1 cellular context compared by ENCODE assay signal in the genomic region with DNA sequence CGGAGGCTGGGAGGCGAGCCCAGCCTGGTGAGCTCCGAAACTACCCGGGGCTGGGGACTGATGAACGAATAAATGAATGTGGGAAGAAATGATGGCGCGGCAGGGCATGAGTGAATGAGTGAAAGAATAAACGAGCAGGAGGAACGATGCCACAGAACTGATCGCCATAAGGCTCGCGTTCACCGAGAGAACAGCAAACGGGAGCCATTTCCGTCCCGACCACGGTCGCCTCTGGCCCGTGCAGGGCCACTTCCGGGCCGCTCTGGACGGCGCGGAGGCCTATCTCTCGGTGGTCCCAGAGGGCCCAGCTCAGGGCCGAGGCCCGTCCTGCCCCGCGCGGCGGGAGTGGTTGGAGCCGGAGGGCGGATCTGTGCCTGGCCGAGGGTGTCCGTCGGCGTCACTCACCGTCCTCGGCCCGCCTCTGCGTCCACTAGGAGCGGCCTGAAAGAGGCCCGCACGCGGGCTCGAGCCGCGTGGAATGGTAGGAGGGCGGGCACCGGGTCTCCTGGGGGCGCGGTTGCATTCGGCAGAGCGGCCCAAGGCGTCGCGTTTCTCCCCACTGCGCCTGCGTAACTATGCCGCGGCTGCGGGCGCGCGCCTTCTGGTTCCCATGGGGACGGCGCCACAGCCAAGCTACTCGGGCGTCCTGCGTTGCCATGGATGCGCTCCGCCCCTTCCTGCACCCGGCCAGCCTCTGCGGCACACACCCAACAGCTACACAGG.
TF ChIP-seq lines count a peak whose summit lies in the region.

A gene (minus strand): TSS at position 480 of the 723 bp plus-strand sequence. CDS start 5,116 bp downstream, outside the sequence.

TF ChIP-seq in HepG2, 621 proteins besides CTCF, POLR2A, EP300 and RAD21 (continued from another document and continues in another):
- no peak; the same call in 1 of the 2 replicates for TF ChIP-seq ZNF737 (CRISPR knock-in tag; IDR thresholded peaks at IDR 0.05; ENCODE audit: borderline replicate concordance)
- TF ChIP-seq RARA (CRISPR knock-in tag; IDR thresholded peaks at IDR 0.05): no peak
- no peak for TF ChIP-seq PRPF4 (IDR thresholded peaks at IDR 0.05; ENCODE audit: low read depth, low read length, poor library complexity, severe bottlenecking)
- TF ChIP-seq, protein P1, sequence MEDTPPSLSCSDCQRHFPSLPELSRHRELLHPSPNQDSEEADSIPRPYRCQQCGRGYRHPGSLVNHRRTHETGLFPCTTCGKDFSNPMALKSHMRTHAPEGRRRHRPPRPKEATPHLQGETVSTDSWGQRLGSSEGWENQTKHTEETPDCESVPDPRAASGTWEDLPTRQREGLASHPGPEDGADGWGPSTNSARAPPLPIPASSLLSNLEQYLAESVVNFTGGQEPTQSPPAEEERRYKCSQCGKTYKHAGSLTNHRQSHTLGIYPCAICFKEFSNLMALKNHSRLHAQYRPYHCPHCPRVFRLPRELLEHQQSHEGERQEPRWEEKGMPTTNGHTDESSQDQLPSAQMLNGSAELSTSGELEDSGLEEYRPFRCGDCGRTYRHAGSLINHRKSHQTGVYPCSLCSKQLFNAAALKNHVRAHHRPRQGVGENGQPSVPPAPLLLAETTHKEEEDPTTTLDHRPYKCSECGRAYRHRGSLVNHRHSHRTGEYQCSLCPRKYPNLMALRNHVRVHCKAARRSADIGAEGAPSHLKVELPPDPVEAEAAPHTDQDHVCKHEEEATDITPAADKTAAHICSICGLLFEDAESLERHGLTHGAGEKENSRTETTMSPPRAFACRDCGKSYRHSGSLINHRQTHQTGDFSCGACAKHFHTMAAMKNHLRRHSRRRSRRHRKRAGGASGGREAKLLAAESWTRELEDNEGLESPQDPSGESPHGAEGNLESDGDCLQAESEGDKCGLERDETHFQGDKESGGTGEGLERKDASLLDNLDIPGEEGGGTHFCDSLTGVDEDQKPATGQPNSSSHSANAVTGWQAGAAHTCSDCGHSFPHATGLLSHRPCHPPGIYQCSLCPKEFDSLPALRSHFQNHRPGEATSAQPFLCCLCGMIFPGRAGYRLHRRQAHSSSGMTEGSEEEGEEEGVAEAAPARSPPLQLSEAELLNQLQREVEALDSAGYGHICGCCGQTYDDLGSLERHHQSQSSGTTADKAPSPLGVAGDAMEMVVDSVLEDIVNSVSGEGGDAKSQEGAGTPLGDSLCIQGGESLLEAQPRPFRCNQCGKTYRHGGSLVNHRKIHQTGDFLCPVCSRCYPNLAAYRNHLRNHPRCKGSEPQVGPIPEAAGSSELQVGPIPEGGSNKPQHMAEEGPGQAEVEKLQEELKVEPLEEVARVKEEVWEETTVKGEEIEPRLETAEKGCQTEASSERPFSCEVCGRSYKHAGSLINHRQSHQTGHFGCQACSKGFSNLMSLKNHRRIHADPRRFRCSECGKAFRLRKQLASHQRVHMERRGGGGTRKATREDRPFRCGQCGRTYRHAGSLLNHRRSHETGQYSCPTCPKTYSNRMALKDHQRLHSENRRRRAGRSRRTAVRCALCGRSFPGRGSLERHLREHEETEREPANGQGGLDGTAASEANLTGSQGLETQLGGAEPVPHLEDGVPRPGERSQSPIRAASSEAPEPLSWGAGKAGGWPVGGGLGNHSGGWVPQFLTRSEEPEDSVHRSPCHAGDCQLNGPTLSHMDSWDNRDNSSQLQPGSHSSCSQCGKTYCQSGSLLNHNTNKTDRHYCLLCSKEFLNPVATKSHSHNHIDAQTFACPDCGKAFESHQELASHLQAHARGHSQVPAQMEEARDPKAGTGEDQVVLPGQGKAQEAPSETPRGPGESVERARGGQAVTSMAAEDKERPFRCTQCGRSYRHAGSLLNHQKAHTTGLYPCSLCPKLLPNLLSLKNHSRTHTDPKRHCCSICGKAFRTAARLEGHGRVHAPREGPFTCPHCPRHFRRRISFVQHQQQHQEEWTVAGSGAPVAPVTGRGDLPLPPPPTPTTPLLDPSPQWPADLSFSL (CRISPR knock-in tag; IDR thresholded peaks at IDR 0.05): no peak
- TF ChIP-seq, protein P2, sequence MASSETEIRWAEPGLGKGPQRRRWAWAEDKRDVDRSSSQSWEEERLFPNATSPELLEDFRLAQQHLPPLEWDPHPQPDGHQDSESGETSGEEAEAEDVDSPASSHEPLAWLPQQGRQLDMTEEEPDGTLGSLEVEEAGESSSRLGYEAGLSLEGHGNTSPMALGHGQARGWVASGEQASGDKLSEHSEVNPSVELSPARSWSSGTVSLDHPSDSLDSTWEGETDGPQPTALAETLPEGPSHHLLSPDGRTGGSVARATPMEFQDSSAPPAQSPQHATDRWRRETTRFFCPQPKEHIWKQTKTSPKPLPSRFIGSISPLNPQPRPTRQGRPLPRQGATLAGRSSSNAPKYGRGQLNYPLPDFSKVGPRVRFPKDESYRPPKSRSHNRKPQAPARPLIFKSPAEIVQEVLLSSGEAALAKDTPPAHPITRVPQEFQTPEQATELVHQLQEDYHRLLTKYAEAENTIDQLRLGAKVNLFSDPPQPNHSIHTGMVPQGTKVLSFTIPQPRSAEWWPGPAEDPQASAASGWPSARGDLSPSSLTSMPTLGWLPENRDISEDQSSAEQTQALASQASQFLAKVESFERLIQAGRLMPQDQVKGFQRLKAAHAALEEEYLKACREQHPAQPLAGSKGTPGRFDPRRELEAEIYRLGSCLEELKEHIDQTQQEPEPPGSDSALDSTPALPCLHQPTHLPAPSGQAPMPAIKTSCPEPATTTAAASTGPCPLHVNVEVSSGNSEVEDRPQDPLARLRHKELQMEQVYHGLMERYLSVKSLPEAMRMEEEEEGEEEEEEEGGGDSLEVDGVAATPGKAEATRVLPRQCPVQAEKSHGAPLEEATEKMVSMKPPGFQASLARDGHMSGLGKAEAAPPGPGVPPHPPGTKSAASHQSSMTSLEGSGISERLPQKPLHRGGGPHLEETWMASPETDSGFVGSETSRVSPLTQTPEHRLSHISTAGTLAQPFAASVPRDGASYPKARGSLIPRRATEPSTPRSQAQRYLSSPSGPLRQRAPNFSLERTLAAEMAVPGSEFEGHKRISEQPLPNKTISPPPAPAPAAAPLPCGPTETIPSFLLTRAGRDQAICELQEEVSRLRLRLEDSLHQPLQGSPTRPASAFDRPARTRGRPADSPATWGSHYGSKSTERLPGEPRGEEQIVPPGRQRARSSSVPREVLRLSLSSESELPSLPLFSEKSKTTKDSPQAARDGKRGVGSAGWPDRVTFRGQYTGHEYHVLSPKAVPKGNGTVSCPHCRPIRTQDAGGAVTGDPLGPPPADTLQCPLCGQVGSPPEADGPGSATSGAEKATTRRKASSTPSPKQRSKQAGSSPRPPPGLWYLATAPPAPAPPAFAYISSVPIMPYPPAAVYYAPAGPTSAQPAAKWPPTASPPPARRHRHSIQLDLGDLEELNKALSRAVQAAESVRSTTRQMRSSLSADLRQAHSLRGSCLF (CRISPR knock-in tag; IDR thresholded peaks at IDR 0.05; ENCODE audit: borderline replicate concordance): no peak; the same call in 1 of the 2 replicates
- TF ChIP-seq ZNF766 (CRISPR knock-in tag; IDR thresholded peaks at IDR 0.05; ENCODE audit: borderline replicate concordance): no peak
- TF ChIP-seq, protein P3, sequence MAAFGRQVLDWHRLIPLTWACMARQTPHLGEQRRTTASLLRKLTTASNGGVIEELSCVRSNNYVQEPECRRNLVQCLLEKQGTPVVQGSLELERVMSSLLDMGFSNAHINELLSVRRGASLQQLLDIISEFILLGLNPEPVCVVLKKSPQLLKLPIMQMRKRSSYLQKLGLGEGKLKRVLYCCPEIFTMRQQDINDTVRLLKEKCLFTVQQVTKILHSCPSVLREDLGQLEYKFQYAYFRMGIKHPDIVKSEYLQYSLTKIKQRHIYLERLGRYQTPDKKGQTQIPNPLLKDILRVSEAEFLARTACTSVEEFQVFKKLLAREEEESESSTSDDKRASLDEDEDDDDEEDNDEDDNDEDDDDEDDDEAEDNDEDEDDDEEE (CRISPR knock-in tag; IDR thresholded peaks at IDR 0.05): no peak; the same call in 1 of the 2 replicates
- peak; percentile 69; the same call in 1 of the 2 replicates for TF ChIP-seq ZNF776 (CRISPR knock-in tag; IDR thresholded peaks at IDR 0.05)
- 0 out of 2 replicates have a peak, but pooled peaks have one; percentile 65 for TF ChIP-seq ZNF180 (CRISPR knock-in tag; IDR thresholded peaks at IDR 0.05; ENCODE audit: borderline replicate concordance, low read depth)
- TF ChIP-seq REL (CRISPR knock-in tag; conservative IDR thresholded peaks at IDR 0.05): peak; percentile 73; the same call in 1 of the 2 replicates
- no peak for TF ChIP-seq MAFF (IDR thresholded peaks at IDR 0.05; ENCODE audit: low read depth, low read length)
- TF ChIP-seq, protein P4, sequence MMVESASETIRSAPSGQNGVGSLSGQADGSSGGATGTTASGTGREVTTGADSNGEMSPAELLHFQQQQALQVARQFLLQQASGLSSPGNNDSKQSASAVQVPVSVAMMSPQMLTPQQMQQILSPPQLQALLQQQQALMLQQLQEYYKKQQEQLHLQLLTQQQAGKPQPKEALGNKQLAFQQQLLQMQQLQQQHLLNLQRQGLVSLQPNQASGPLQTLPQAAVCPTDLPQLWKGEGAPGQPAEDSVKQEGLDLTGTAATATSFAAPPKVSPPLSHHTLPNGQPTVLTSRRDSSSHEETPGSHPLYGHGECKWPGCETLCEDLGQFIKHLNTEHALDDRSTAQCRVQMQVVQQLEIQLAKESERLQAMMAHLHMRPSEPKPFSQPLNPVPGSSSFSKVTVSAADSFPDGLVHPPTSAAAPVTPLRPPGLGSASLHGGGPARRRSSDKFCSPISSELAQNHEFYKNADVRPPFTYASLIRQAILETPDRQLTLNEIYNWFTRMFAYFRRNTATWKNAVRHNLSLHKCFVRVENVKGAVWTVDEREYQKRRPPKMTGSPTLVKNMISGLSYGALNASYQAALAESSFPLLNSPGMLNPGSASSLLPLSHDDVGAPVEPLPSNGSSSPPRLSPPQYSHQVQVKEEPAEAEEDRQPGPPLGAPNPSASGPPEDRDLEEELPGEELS (CRISPR knock-in tag; IDR thresholded peaks at IDR 0.05): peak; percentile 23; the same call in 1 of the 2 replicates
- TF ChIP-seq NR2C2 (CRISPR knock-in tag; IDR thresholded peaks at IDR 0.05; ENCODE audit: borderline replicate concordance): peak; percentile 86
- TF ChIP-seq MAF1 (CRISPR knock-in tag; IDR thresholded peaks at IDR 0.05; ENCODE audit: borderline replicate concordance): peak; percentile 90
- TF ChIP-seq FOXA3 (CRISPR knock-in tag; IDR thresholded peaks at IDR 0.05): no peak; the same call in none of the 2 replicates
- peak; percentile 89 for TF ChIP-seq MXD4 (CRISPR knock-in tag; IDR thresholded peaks at IDR 0.05)
- no peak for TF ChIP-seq GPN1 (CRISPR knock-in tag; IDR thresholded peaks at IDR 0.05; ENCODE audit: borderline replicate concordance)
- TF ChIP-seq TOPORS (CRISPR knock-in tag; IDR thresholded peaks at IDR 0.05): 0 out of 2 replicates have a peak, but pooled peaks have one; percentile 2
- TF ChIP-seq NFKBIZ (CRISPR knock-in tag; IDR thresholded peaks at IDR 0.05): no peak
- TF ChIP-seq JDP2 (CRISPR knock-in tag; IDR thresholded peaks at IDR 0.05; ENCODE audit: borderline replicate concordance): no peak; the same call in 1 of the 2 replicates
- TF ChIP-seq, protein P5, sequence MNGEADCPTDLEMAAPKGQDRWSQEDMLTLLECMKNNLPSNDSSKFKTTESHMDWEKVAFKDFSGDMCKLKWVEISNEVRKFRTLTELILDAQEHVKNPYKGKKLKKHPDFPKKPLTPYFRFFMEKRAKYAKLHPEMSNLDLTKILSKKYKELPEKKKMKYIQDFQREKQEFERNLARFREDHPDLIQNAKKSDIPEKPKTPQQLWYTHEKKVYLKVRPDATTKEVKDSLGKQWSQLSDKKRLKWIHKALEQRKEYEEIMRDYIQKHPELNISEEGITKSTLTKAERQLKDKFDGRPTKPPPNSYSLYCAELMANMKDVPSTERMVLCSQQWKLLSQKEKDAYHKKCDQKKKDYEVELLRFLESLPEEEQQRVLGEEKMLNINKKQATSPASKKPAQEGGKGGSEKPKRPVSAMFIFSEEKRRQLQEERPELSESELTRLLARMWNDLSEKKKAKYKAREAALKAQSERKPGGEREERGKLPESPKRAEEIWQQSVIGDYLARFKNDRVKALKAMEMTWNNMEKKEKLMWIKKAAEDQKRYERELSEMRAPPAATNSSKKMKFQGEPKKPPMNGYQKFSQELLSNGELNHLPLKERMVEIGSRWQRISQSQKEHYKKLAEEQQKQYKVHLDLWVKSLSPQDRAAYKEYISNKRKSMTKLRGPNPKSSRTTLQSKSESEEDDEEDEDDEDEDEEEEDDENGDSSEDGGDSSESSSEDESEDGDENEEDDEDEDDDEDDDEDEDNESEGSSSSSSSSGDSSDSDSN (CRISPR knock-in tag; IDR thresholded peaks at IDR 0.05): peak; percentile 91
- peak; percentile 99 for TF ChIP-seq SAP130 (CRISPR knock-in tag; IDR thresholded peaks at IDR 0.05; ENCODE audit: low read depth)
- TF ChIP-seq ZNF720 (CRISPR knock-in tag; IDR thresholded peaks at IDR 0.05): no peak
- TF ChIP-seq ATAD3A (CRISPR knock-in tag; IDR thresholded peaks at IDR 0.05): no peak
- TF ChIP-seq POLR2AphosphoS5 (IDR thresholded peaks at IDR 0.05; ENCODE audit: low read depth, low read length): peak; percentile 79
- peak; percentile 56 for TF ChIP-seq NKX3-1 (CRISPR knock-in tag; IDR thresholded peaks at IDR 0.05)
- peak; percentile 83 for TF ChIP-seq HOXA3 (CRISPR knock-in tag; IDR thresholded peaks at IDR 0.05)
- TF ChIP-seq, protein P6, sequence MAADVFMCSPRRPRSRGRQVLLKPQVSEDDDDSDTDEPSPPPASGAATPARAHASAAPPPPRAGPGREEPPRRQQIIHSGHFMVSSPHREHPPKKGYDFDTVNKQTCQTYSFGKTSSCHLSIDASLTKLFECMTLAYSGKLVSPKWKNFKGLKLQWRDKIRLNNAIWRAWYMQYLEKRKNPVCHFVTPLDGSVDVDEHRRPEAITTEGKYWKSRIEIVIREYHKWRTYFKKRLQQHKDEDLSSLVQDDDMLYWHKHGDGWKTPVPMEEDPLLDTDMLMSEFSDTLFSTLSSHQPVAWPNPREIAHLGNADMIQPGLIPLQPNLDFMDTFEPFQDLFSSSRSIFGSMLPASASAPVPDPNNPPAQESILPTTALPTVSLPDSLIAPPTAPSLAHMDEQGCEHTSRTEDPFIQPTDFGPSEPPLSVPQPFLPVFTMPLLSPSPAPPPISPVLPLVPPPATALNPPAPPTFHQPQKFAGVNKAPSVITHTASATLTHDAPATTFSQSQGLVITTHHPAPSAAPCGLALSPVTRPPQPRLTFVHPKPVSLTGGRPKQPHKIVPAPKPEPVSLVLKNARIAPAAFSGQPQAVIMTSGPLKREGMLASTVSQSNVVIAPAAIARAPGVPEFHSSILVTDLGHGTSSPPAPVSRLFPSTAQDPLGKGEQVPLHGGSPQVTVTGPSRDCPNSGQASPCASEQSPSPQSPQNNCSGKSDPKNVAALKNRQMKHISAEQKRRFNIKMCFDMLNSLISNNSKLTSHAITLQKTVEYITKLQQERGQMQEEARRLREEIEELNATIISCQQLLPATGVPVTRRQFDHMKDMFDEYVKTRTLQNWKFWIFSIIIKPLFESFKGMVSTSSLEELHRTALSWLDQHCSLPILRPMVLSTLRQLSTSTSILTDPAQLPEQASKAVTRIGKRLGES (CRISPR knock-in tag; IDR thresholded peaks at IDR 0.05; ENCODE audit: borderline replicate concordance): peak; percentile 57; the same call in 1 of the 2 replicates
- no peak for TF ChIP-seq ZNF260 (CRISPR knock-in tag; IDR thresholded peaks at IDR 0.05; ENCODE audit: borderline replicate concordance, low read depth)
- TF ChIP-seq ZNF577 (CRISPR knock-in tag; IDR thresholded peaks at IDR 0.05; ENCODE audit: borderline replicate concordance, low read depth): no peak
- TF ChIP-seq EED (CRISPR knock-in tag; IDR thresholded peaks at IDR 0.05): no peak
- peak; percentile 52; the same call in 1 of the 2 replicates for TF ChIP-seq RBAK (CRISPR knock-in tag; IDR thresholded peaks at IDR 0.05)
- no peak for TF ChIP-seq SNAI1 (CRISPR knock-in tag; IDR thresholded peaks at IDR 0.05; ENCODE audit: borderline replicate concordance)
